ENCODE assay signal across 9 cellular contexts in genomic region chr10:48604039-48604407, GRCh38. TPM values are rescaled to one million over a fixed set of nuclear protein-coding genes. Genes with fewer than 3 reads are reported as not detected.
DNase-seq lines count a peak whose midpoint lies in the region; ATAC-seq and TF ChIP-seq lines count a peak whose summit lies in the region.
"Had no signal": no experiment of that assay in that cellular context is flagged by ENCODE, and none has a peak within 500 bp of the region (broad histone marks: within the 10 kb centered on the region; RNA-seq: fewer than 3 reads in every experiment).

No MANE protein-coding gene starts in this region.

- peak overlapping the region; percentile 99; the same call in 1 of the 2 replicates for H2AFZ ChIP-seq in KMS-11 (ENCODE audit: low read depth)

- no peaks in the 10 kb centered on the region for H3K79me2 ChIP-seq in KMS-11 (ENCODE audit: insufficient read depth, low read depth)

- CTCF ChIA-PET in activated CD8-positive, alpha-beta memory T cell treated with anti-CD3 and anti-CD28 coated beads, Interleukin-2, amount 10 ng/mL, durations not matched to agents 7 days and 5 days (lab: Charles Lee), result interaction anchor here (1.9 kb wide), 1 partner anchor 53 kb away, joined by 5 read pairs; no protein-coding TSS in a partner anchor

- H3K9me3 Mint-ChIP-seq in activated CD8-positive, alpha-beta memory T cell treated with anti-CD3 and anti-CD28 coated beads, Interleukin-2, amount 10 ng/mL, durations not matched to agents 7 days and 5 days (ENCODE audit: low read depth), result no peaks in the 10 kb centered on the region

- H3K36me3 ChIP-seq in KMS-11 (ENCODE audit: insufficient read depth), result no peaks in the 10 kb centered on the region
- H3K36me3 ChIP-seq in brain microvascular endothelial cell (replicated peaks), result no peaks in the 10 kb centered on the region
- no peaks in the 10 kb centered on the region for H3K36me3 ChIP-seq in thoracic aorta

- ATAC-seq in left lobe of liver (no peak), thoracic aorta (ENCODE audit: insufficient number of reproducible peaks, low FRiP score, low read depth) (no peak), HG03520 (IDR thresholded peaks at IDR 0.05; ENCODE audit: unreplicated experiment) (no peak)
- ATAC-seq in activated CD8-positive, alpha-beta memory T cell treated with anti-CD3 and anti-CD28 coated beads, Interleukin-2, amount 10 ng/mL, durations not matched to agents 7 days and 5 days, result no peak

- no peak overlapping the region for H3K4me3 Mint-ChIP-seq in activated CD8-positive, alpha-beta memory T cell treated with anti-CD3 and anti-CD28 coated beads, Interleukin-2, amount 10 ng/mL, durations not matched to agents 7 days and 5 days

- H3K4me1 Mint-ChIP-seq in activated CD8-positive, alpha-beta memory T cell treated with anti-CD3 and anti-CD28 coated beads, Interleukin-2, amount 10 ng/mL, durations not matched to agents 7 days and 5 days, result peaks cover 2% of the 10 kb centered on the region

- TF ChIP-seq CTCF in KMS-11 (conservative IDR thresholded peaks at IDR 0.05; ENCODE audit: low read depth, low read length), result no peak
- TF ChIP-seq CTCF in brain microvascular endothelial cell (IDR thresholded peaks at IDR 0.05; ENCODE audit: low read depth, low read length, missing control alignments), result no peak
- no peak for TF ChIP-seq CTCF in thoracic aorta (IDR thresholded peaks at IDR 0.05)

- H3K4me3 ChIP-seq in KMS-11 (IDR thresholded peaks at IDR 0.05; ENCODE audit: insufficient read depth, low read depth, low read length), result peak overlapping the region; percentile 33
- H3K4me3 ChIP-seq in brain microvascular endothelial cell (ENCODE audit: low read depth, low read length), result peak overlapping the region; percentile 89
- H3K4me3 ChIP-seq in thoracic aorta, result peak overlapping the region; percentile 67

- no peak overlapping the region for H3K27ac Mint-ChIP-seq in activated CD8-positive, alpha-beta memory T cell treated with anti-CD3 and anti-CD28 coated beads, Interleukin-2, amount 10 ng/mL, durations not matched to agents 7 days and 5 days

- H3K27me3 ChIP-seq in KMS-11 (ENCODE audit: insufficient read depth, low read depth) (no peaks in the 10 kb centered on the region), brain microvascular endothelial cell (replicated peaks) (no peaks in the 10 kb centered on the region), thoracic aorta (replicated peaks; ENCODE audit: insufficient read depth) (no peaks in the 10 kb centered on the region)

- H3K4me1 ChIP-seq in KMS-11 (ENCODE audit: low read depth, poor library complexity, severe bottlenecking), result peaks cover 20% of the 10 kb centered on the region
- peaks cover 6 to 24% of the 10 kb centered on the region in 2 donors for H3K4me1 ChIP-seq in thoracic aorta (ENCODE audit: control insufficient read depth in 1 of 2, low read depth in 2 of 2)

- no peaks in the 10 kb centered on the region for H3K9me3 ChIP-seq in thoracic aorta

- H3K27ac ChIP-seq in KMS-11 (no peak overlapping the region), brain microvascular endothelial cell (no peak overlapping the region), thoracic aorta (no peak overlapping the region)

- H3K4me2 ChIP-seq in KMS-11, result peak overlapping the region; percentile 78

- in situ Hi-C loops in brain microvascular endothelial cell (cut with HindIII; ENCODE audit: low pct_ligation_motif_present, low sequenced_read_pairs), result no loop called here

- H3K36me3 Mint-ChIP-seq in activated CD8-positive, alpha-beta memory T cell treated with anti-CD3 and anti-CD28 coated beads, Interleukin-2, amount 10 ng/mL, durations not matched to agents 7 days and 5 days, result no peaks in the 10 kb centered on the region

- H3K9ac ChIP-seq in KMS-11, result peak overlapping the region; percentile 81

- no peak for DNase-seq in brain microvascular endothelial cell
- peak; percentile 19 for DNase-seq in left lobe of liver (ENCODE audit: low spot score)
- DNase-seq in thoracic aorta (ENCODE audit: low spot score), result no peak
- no peak for DNase-seq in HuH-7 (ENCODE audit: low spot score)
- no peak for DNase-seq in activated CD8-positive, alpha-beta memory T cell treated with anti-CD3 and anti-CD28 coated beads, Interleukin-2, amount 10 ng/mL, durations not matched to agents 7 days and 5 days
- DNase-seq: effector memory CD4-positive, alpha-beta T cell; NCI-H1092 had no signal

- H4K20me1 ChIP-seq in KMS-11 (ENCODE audit: insufficient read depth), result no peaks in the 10 kb centered on the region

- peaks cover 35% of the 10 kb centered on the region for H3K27me3 Mint-ChIP-seq in activated CD8-positive, alpha-beta memory T cell treated with anti-CD3 and anti-CD28 coated beads, Interleukin-2, amount 10 ng/mL, durations not matched to agents 7 days and 5 days

RNA-seq across cellular contexts. Expression of gene ARHGAP22, which starts 0.8 kb away (rescaled TPM):
- total RNA-seq in left lobe of liver (0.13 TPM), thoracic aorta (10 to 100 TPM; 15.4 to 24.8 TPM)
- not detected for total RNA-seq in activated CD8-positive, alpha-beta memory T cell treated with anti-CD3 and anti-CD28 coated beads, Interleukin-2, amount 10 ng/mL, durations not matched to agents 7 days and 5 days

Comparison
In these comparisons a context has a peak if more than half of its experiments do, and no peak if none do; other contexts are left out.
1. H3K4me3 ChIP-seq: peak in every context shown above with its lines; median percentile 89 in brain microvascular endothelial cell; 67 in thoracic aorta; 33 in KMS-11.
2. RNA of gene ARHGAP22, which starts 0.8 kb away (total RNA-seq): 15.4 to 24.8 TPM in thoracic aorta; 0.13 TPM in left lobe of liver (single experiment) and not detected in activated CD8-positive, alpha-beta memory T cell treated with anti-CD3 and anti-CD28 coated beads, Interleukin-2, amount 10 ng/mL, durations not matched to agents 7 days and 5 days; every median in the first group is over 10 times any median in the second.